Comparison of ENCODE assay signal across 9 cellular contexts in genomic region chr3:14391033-14391432, GRCh38. TPM values are rescaled to one million over a fixed set of nuclear protein-coding genes. Genes with fewer than 3 reads are reported as not detected.
DNase-seq lines count a peak whose midpoint lies in the region; ATAC-seq and TF ChIP-seq lines count a peak whose summit lies in the region.
"Had no signal": no experiment of that assay in that cellular context is flagged by ENCODE, and none has a peak within 500 bp of the region (broad histone marks: within the 10 kb centered on the region; RNA-seq: fewer than 3 reads in every experiment).

No MANE protein-coding gene starts in this region.

- no peak for TF ChIP-seq CTCF in heart right ventricle (IDR thresholded peaks at IDR 0.05)

- peaks cover 0 to 29% (median 3%) of the 10 kb centered on the region in 9 donors for H3K4me1 ChIP-seq in heart right ventricle

- no peak overlapping the region for H3K4me3 ChIP-seq in heart right ventricle
- H3K4me3 ChIP-seq: skin epidermis had no signal

- peaks cover 0 to 43% (median 21%) of the 10 kb centered on the region in 7 donors for H3K27me3 ChIP-seq in heart right ventricle

- intact Hi-C loops in heart right ventricle (cut with DNase I), result loop anchor here in 1 of 10 donors (5.0 kb wide), 1 partner anchor 134 kb away; no protein-coding TSS in a partner anchor

- peak in 6 of 8 donors; percentile 28 to 83 (median 46) for ATAC-seq in heart right ventricle
- ATAC-seq in HG03565 (IDR thresholded peaks at IDR 0.05; ENCODE audit: unreplicated experiment), result no peak

- peak overlapping the region in 1 of 10 donors; percentile 56 for H3K27ac ChIP-seq in heart right ventricle
- H3K27ac ChIP-seq: skin epidermis had no signal

- 47 to 59% methylated on average over 4 of the region's 4 CpGs for WGBS in heart right ventricle, 2 donors

- peak; percentile 85 for DNase-seq in HuH-7 (ENCODE audit: low spot score)
- DNase-seq in SIG-M5 treated with dmso at 0.1 percent for 504 hours (lab: John Stamatoyannopoulos, UW; ENCODE audit: unreplicated experiment), result peak; percentile 77
- DNase-seq in heart right ventricle, result no peak
- peak; percentile 76 for DNase-seq in stromal cell of bone marrow (ENCODE audit: low read depth)
- no peak for DNase-seq in NCI-H128 (lab: John Stamatoyannopoulos, UW; ENCODE audit: unreplicated experiment)
- no peak for DNase-seq in ecto neural progenitor cell (ENCODE audit: low spot score)
- no peak for DNase-seq in GM19240 (ENCODE audit: insufficient read length, low spot score)

- no peaks in the 10 kb centered on the region for H3K36me3 ChIP-seq in heart right ventricle

- no peaks in the 10 kb centered on the region for H3K9me3 ChIP-seq in heart right ventricle

RNA-seq across cellular contexts. Expression of gene SLC6A6, which starts 11.4 kb away (rescaled TPM):
- total RNA-seq in heart right ventricle, result 10 to 100 TPM; 11.4 to 68.7 (median 44.0) TPM
- 10 to 100 TPM in 1 of 2 donors, 1 to 10 TPM in 1; 7.7 to 55.4 TPM for polyA plus RNA-seq in heart right ventricle

Comparison
In these comparisons a context has a peak if more than half of its experiments do, and no peak if none do; other contexts are left out.
1. DNase-seq: peak in HuH-7 (single experiment), SIG-M5 treated with dmso at 0.1 percent for 504 hours (single experiment) and stromal cell of bone marrow (single experiment); none in heart right ventricle (0 of 2), NCI-H128 (single experiment), ecto neural progenitor cell (single experiment) and GM19240 (single experiment).